10 cellular contexts compared by ENCODE assay signal in the genomic region with DNA sequence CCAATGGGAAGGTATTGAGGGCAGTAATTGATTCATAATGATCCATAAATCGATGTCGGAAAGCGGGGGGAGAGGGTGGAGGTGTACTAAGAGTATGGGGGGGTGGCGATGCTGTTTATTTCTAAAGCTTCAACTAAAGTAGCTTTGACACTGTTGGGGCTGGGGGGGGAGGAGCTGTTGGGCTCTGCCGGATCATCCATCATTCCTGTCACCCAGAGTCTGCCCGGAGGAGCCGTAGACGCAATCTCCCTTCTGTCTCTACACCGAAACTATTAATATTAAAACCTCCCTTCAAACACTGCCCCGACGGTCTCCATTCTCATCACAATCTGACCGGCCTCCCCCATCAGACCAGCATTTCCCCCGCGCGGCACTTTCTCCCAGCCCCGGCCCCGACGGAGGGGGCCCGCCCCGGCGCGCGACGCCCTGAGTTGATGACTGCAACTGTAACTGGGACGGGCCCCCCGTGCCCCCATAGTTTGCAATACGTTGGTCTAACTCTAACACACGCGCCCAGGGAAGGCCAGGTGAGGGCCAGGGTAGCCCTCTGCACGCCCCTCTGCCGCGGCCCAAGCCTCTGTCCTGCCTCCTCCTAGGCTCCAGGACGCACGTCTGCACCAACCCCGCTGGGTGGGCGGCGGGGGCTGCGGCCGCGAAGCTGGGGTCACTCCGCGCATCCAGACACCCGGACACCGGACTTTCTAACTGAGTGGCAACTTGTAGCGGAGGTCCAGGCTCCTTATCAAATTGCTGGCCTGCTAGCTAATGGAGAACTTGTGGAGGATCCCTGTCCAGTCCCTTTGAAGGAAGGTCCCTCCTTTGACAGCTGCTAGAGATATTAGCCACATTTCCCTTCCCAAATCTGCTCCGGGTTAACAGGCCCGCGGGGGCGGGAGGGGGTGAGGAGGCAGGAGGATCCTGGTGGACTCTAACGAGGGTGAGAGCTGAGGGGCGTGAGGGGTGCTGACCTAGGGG.
DNase-seq lines count a peak whose midpoint lies in the region; ATAC-seq and TF ChIP-seq lines count a peak whose summit lies in the region.
"Had no signal": no experiment of that assay in that cellular context is flagged by ENCODE, and none has a peak within 500 bp of the region (broad histone marks: within the 10 kb centered on the region; RNA-seq: fewer than 3 reads in every experiment).

No MANE protein-coding gene starts in this region.

- DNase-seq in NCI-H2227 treated with DMSO at 0.1 percent for 48 hours (lab: John Stamatoyannopoulos, UW) (peak; percentile 12), endothelial cell (ENCODE audit: low spot score) (no peak), lower lobe of right lung (no peak), thoracic aorta (ENCODE audit: low spot score) (no peak)
- DNase-seq in activated CD4-positive, alpha-beta memory T cell treated with anti-CD3 and anti-CD28 coated beads for 36 hours = no peak
- DNase-seq in activated naive CD4-positive, alpha-beta T cell treated with anti-CD3 and anti-CD28 coated beads, Interleukin-2, amount 10 ng/mL, durations not matched to agents 7 days and 5 days = no peak
- DNase-seq: NCI-H2029, SHP77 treated with DMSO at 0.1 percent for 48 hours had no signal

- H3K4me3 ChIP-seq in lower lobe of right lung (peak overlapping the region; percentile 45), thoracic aorta (peak overlapping the region; percentile 52)

- H3K27me3 ChIP-seq in lower lobe of right lung (ENCODE audit: low read depth) = peaks cover 56% of the 10 kb centered on the region
- no peaks in the 10 kb centered on the region for H3K27me3 ChIP-seq in thoracic aorta (replicated peaks; ENCODE audit: insufficient read depth)

- H3K4me1 ChIP-seq in lower lobe of right lung (peaks cover 14% of the 10 kb centered on the region), thoracic aorta (ENCODE audit: control insufficient read depth in 1 of 2, low read depth in 2 of 2) (peaks cover 11 to 13% of the 10 kb centered on the region in 2 donors)

- intact Hi-C loops in lower lobe of right lung (cut with DNase I) = loop anchor here (10.0 kb wide), 2 partner anchors 216 to 246 kb away; a partner anchor contains a TSS
- intact Hi-C loops in activated CD4-positive, alpha-beta memory T cell treated with anti-CD3 and anti-CD28 coated beads for 36 hours (cut with micrococcal nuclease) = no loop called here

- H3K36me3 ChIP-seq in lower lobe of right lung = peaks cover 9% of the 10 kb centered on the region
- no peaks in the 10 kb centered on the region for H3K36me3 ChIP-seq in thoracic aorta

- peaks cover 24% of the 10 kb centered on the region for H3K27me3 Mint-ChIP-seq in endothelial cell (ENCODE audit: unreplicated experiment)
- peaks cover 69% of the 10 kb centered on the region for H3K27me3 Mint-ChIP-seq in activated CD4-positive, alpha-beta memory T cell treated with anti-CD3 and anti-CD28 coated beads for 36 hours
- H3K27me3 Mint-ChIP-seq in activated naive CD4-positive, alpha-beta T cell treated with anti-CD3 and anti-CD28 coated beads, Interleukin-2, amount 10 ng/mL, durations not matched to agents 7 days and 5 days = peaks cover 62% of the 10 kb centered on the region

- H3K27ac ChIP-seq in lower lobe of right lung = no peak overlapping the region
- no peak overlapping the region for H3K27ac ChIP-seq in thoracic aorta

- peaks cover 34% of the 10 kb centered on the region for H3K4me1 Mint-ChIP-seq in endothelial cell (ENCODE audit: unreplicated experiment)
- H3K4me1 Mint-ChIP-seq in activated CD4-positive, alpha-beta memory T cell treated with anti-CD3 and anti-CD28 coated beads for 36 hours (ENCODE audit: low read depth) = peaks cover 11% of the 10 kb centered on the region
- no peaks in the 10 kb centered on the region for H3K4me1 Mint-ChIP-seq in activated naive CD4-positive, alpha-beta T cell treated with anti-CD3 and anti-CD28 coated beads, Interleukin-2, amount 10 ng/mL, durations not matched to agents 7 days and 5 days

- H3K9me3 ChIP-seq in lower lobe of right lung = no peaks in the 10 kb centered on the region
- no peaks in the 10 kb centered on the region for H3K9me3 ChIP-seq in thoracic aorta

- POLR2A ChIA-PET in activated CD4-positive, alpha-beta memory T cell treated with anti-CD3 and anti-CD28 coated beads for 36 hours (lab: Charles Lee) = no interaction called here

- no peak for TF ChIP-seq CTCF in endothelial cell (IDR thresholded peaks at IDR 0.05; ENCODE audit: unreplicated experiment)
- no peak for TF ChIP-seq CTCF in lower lobe of right lung (IDR thresholded peaks at IDR 0.05)
- TF ChIP-seq CTCF in thoracic aorta (IDR thresholded peaks at IDR 0.05) = no peak

- no peaks in the 10 kb centered on the region for H3K36me3 Mint-ChIP-seq in endothelial cell (ENCODE audit: low read depth, unreplicated experiment)
- no peaks in the 10 kb centered on the region for H3K36me3 Mint-ChIP-seq in activated CD4-positive, alpha-beta memory T cell treated with anti-CD3 and anti-CD28 coated beads for 36 hours
- peaks cover 3% of the 10 kb centered on the region for H3K36me3 Mint-ChIP-seq in activated naive CD4-positive, alpha-beta T cell treated with anti-CD3 and anti-CD28 coated beads, Interleukin-2, amount 10 ng/mL, durations not matched to agents 7 days and 5 days

- H3K4me3 Mint-ChIP-seq in endothelial cell (ENCODE audit: unreplicated experiment) = peak overlapping the region; percentile 59
- H3K4me3 Mint-ChIP-seq in activated CD4-positive, alpha-beta memory T cell treated with anti-CD3 and anti-CD28 coated beads for 36 hours = no peak overlapping the region
- no peak overlapping the region for H3K4me3 Mint-ChIP-seq in activated naive CD4-positive, alpha-beta T cell treated with anti-CD3 and anti-CD28 coated beads, Interleukin-2, amount 10 ng/mL, durations not matched to agents 7 days and 5 days
- H3K4me3 Mint-ChIP-seq: dendritic cell treated with granulocyte-macrophage colony-stimulating factor and Interleukin-4, amounts not matched to agents 40 ng/mL and 50 ng/mL, for 4 days had no signal

- no peaks in the 10 kb centered on the region for H3K9me3 Mint-ChIP-seq in endothelial cell (ENCODE audit: unreplicated experiment)
- H3K9me3 Mint-ChIP-seq in activated CD4-positive, alpha-beta memory T cell treated with anti-CD3 and anti-CD28 coated beads for 36 hours = no peaks in the 10 kb centered on the region
- no peaks in the 10 kb centered on the region for H3K9me3 Mint-ChIP-seq in activated naive CD4-positive, alpha-beta T cell treated with anti-CD3 and anti-CD28 coated beads, Interleukin-2, amount 10 ng/mL, durations not matched to agents 7 days and 5 days
- H3K9me3 Mint-ChIP-seq: dendritic cell treated with granulocyte-macrophage colony-stimulating factor and Interleukin-4, amounts not matched to agents 40 ng/mL and 50 ng/mL, for 4 days had no signal

- CTCF ChIA-PET in activated CD4-positive, alpha-beta memory T cell treated with anti-CD3 and anti-CD28 coated beads for 36 hours (lab: Charles Lee) = no interaction called here
- CTCF ChIA-PET in activated naive CD4-positive, alpha-beta T cell treated with anti-CD3 and anti-CD28 coated beads, Interleukin-2, amount 10 ng/mL, durations not matched to agents 7 days and 5 days (lab: Charles Lee) = no interaction called here

- peak; percentile 18 to 40 for ATAC-seq in lower lobe of right lung
- no peak for ATAC-seq in thoracic aorta (ENCODE audit: insufficient number of reproducible peaks, low FRiP score, low read depth)
- ATAC-seq in GM21526 (IDR thresholded peaks at IDR 0.05; ENCODE audit: low FRiP score, unreplicated experiment) = no peak

- no peak overlapping the region for H3K27ac Mint-ChIP-seq in endothelial cell (ENCODE audit: unreplicated experiment)
- no peak overlapping the region for H3K27ac Mint-ChIP-seq in activated CD4-positive, alpha-beta memory T cell treated with anti-CD3 and anti-CD28 coated beads for 36 hours
- no peak overlapping the region for H3K27ac Mint-ChIP-seq in activated naive CD4-positive, alpha-beta T cell treated with anti-CD3 and anti-CD28 coated beads, Interleukin-2, amount 10 ng/mL, durations not matched to agents 7 days and 5 days
- H3K27ac Mint-ChIP-seq: dendritic cell treated with granulocyte-macrophage colony-stimulating factor and Interleukin-4, amounts not matched to agents 40 ng/mL and 50 ng/mL, for 4 days had no signal

Comparison
In these comparisons a context has a peak if more than half of its experiments do, and no peak if none do; other contexts are left out.
1. ATAC-seq: peak in lower lobe of right lung (2 of 2); none in thoracic aorta (single experiment) and GM21526 (single experiment).